ENCODE assay signal across 21 cellular contexts in the genomic region with DNA sequence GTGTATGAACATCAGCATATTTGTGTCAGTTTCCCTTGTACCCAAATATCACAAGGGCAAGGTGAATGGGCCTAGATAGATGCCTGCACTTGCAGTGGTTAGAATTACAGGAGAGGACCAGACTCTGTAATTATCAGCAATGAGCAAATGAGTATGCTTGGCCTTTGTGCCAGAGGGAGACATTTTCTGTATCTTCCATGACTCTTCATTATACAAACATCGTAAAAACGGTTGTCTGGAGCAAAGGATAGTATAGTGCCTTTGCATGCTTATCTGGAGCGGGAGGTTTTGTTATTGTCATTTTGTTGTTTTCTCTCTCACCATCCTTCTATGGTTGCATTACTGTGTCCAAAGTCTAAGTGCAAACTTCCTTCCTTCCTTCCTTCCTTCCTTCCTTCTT.
DNase-seq lines count a peak whose midpoint lies in the region; ATAC-seq and TF ChIP-seq lines count a peak whose summit lies in the region.
"Had no signal": no experiment of that assay in that cellular context is flagged by ENCODE, and none has a peak within 500 bp of the region (broad histone marks: within the 10 kb centered on the region; RNA-seq: fewer than 3 reads in every experiment).

No MANE protein-coding gene starts in this region.

- H4K20me1 ChIP-seq in PC-3 (ENCODE audit: low read length) (no peaks in the 10 kb centered on the region), SK-N-SH (ENCODE audit: insufficient read depth) (no peaks in the 10 kb centered on the region)
- H4K20me1 ChIP-seq: BLaER1 had no signal

- intact Hi-C loops in A673 (cut with micrococcal nuclease; ENCODE audit: unreplicated experiment) = no loop called here
- intact Hi-C loops in PC-3 (cut with micrococcal nuclease) = no loop called here

- no peaks in the 10 kb centered on the region for H3K79me2 ChIP-seq in PC-3 (ENCODE audit: low read length)
- no peaks in the 10 kb centered on the region for H3K79me2 ChIP-seq in SK-N-SH (ENCODE audit: insufficient read depth)

- H3K4me1 ChIP-seq in A673 (ENCODE audit: insufficient read depth, low read length, poor library complexity, severe bottlenecking) (no peaks in the 10 kb centered on the region), PC-3 (ENCODE audit: insufficient read depth, low read length) (peaks cover 7% of the 10 kb centered on the region; the same call in 1 of the 2 replicates), SK-N-SH (ENCODE audit: control insufficient read depth in 1 of 2, insufficient read depth in 2 of 2, low read depth in 1 of 2, low read length in 1 of 2) (no peaks in the 10 kb centered on the region)
- H3K4me1 ChIP-seq: A549, BE2C, BLaER1 had no signal

- TF ChIP-seq CTCF in A673 (conservative IDR thresholded peaks at IDR 0.05; ENCODE audit: low read depth, low read length) (no peak), PC-3 (conservative IDR thresholded peaks at IDR 0.05; ENCODE audit: low read depth, low read length) (no peak), SK-N-SH (IDR thresholded peaks at IDR 0.05) (no peak)

- no peak overlapping the region for H3K4me2 ChIP-seq in PC-3 (ENCODE audit: low read length)
- no peak overlapping the region for H3K4me2 ChIP-seq in SK-N-SH
- H3K4me2 ChIP-seq: A549, BLaER1 had no signal

- peak; percentile 98 for ATAC-seq in PC-3
- ATAC-seq: A549, GM12878 had no signal

- H3K36me3 ChIP-seq in A673 (ENCODE audit: insufficient read depth, low read length, poor library complexity, severe bottlenecking) (no peaks in the 10 kb centered on the region), PC-3 (ENCODE audit: low read depth, low read length) (no peaks in the 10 kb centered on the region), SK-N-SH (replicated peaks in 1 of 2; ENCODE audit: control insufficient read depth in 1 of 2, insufficient read depth in 2 of 2, low read length in 1 of 2) (no peaks in the 10 kb centered on the region)
- H3K36me3 ChIP-seq: BE2C, BLaER1 had no signal

- no peak for TF ChIP-seq EP300 in SK-N-SH (IDR thresholded peaks at IDR 0.05; ENCODE audit: borderline replicate concordance in 1 of 2, low read depth in 1 of 2, low read length in 1 of 2)

- WGBS in SK-N-SH (ENCODE audit: low lambda C conversion rate) = 80% methylated on average over 3 of the region's 3 CpGs

- DNase-seq in DMS53 (lab: John Stamatoyannopoulos, UW) (peak; percentile 2), DMS53 treated with DMSO at 0.1 percent for 48 hours (lab: John Stamatoyannopoulos, UW; ENCODE audit: unreplicated experiment) (no peak), A673 (ENCODE audit: low spot score) (peak; percentile 18), PC-3 (peak; percentile 74), SK-N-SH (no peak)
- DNase-seq: ACHN; BE2C; C1 segment of cervical spinal cord; CD4-positive, alpha-beta memory T cell; CD4-positive, CD25-positive, alpha-beta regulatory T cell; CD8-positive, alpha-beta memory T cell; DMS 273 treated with DMSO at 0.1 percent for 48 hours; DMS153; DMS79; DND-41; EL; GDM1 had no signal

- H3K9me3 ChIP-seq in A673 (ENCODE audit: low read depth, low read length, poor library complexity, severe bottlenecking) (no peaks in the 10 kb centered on the region), PC-3 (ENCODE audit: low read length) (no peaks in the 10 kb centered on the region), SK-N-SH (no peaks in the 10 kb centered on the region)
- H3K9me3 ChIP-seq: A549, BE2C, BLaER1 had no signal

- CTCF ChIA-PET in A673 (lab: Charles Lee) (interaction anchor here (0.8 kb wide), 1 partner anchor 772 kb away, joined by 5 read pairs; no protein-coding TSS in a partner anchor), PC-3 (lab: Charles Lee) (no interaction called here), SK-N-SH (lab: Yijun Ruan, JAX) (no interaction called here)

- BruUV-seq in A673 (replicated peaks; lab: Mats Ljungman, UMichigan) (no TSS peak), PC-3 (replicated peaks; lab: Mats Ljungman, UMichigan) (no TSS peak)

- POLR2A ChIA-PET in A673 (lab: Charles Lee; ENCODE audit: low non-redundant PET) (no interaction called here), PC-3 (lab: Charles Lee; ENCODE audit: unreplicated experiment) (no interaction called here), SK-N-SH (lab: Yijun Ruan, JAX) (no interaction called here)

- H2AFZ ChIP-seq in PC-3 (ENCODE audit: low read length) (no peak overlapping the region), SK-N-SH (ENCODE audit: low read depth) (no peak overlapping the region)

- no peak for TF ChIP-seq RAD21 in SK-N-SH (IDR thresholded peaks at IDR 0.05; ENCODE audit: low read length)

- H3K4me3 ChIP-seq in A673 (ENCODE audit: low read depth, low read length, poor library complexity, severe bottlenecking) (no peak overlapping the region), PC-3 (ENCODE audit: low read length) (no peak overlapping the region), SK-N-SH (ENCODE audit: low read depth in 2 of 2, low read length in 1 of 2) (no peak overlapping the region)
- H3K4me3 ChIP-seq: A549, BLaER1, GM12878 had no signal

- H3F3A ChIP-seq in PC-3 (ENCODE audit: low read length, unreplicated experiment) (no peaks in the 10 kb centered on the region), SK-N-SH (replicated peaks; ENCODE audit: insufficient read depth) (no peaks in the 10 kb centered on the region)

- H3K9ac ChIP-seq in PC-3 (ENCODE audit: low read length) = no peak overlapping the region
- H3K9ac ChIP-seq in SK-N-SH = no peak overlapping the region
- H3K9ac ChIP-seq: BLaER1 had no signal

- H3K27me3 ChIP-seq in A673 (replicated peaks; ENCODE audit: insufficient read depth, low read depth, low read length, poor library complexity) (no peaks in the 10 kb centered on the region), PC-3 (ENCODE audit: low read length) (no peaks in the 10 kb centered on the region), SK-N-SH (ENCODE audit: insufficient read depth) (no peaks in the 10 kb centered on the region)
- H3K27me3 ChIP-seq: BE2C, BLaER1 had no signal

- H3K9me2 ChIP-seq in PC-3 (replicated peaks; ENCODE audit: low read length) (no peaks in the 10 kb centered on the region), SK-N-SH (no peaks in the 10 kb centered on the region)

- H3K27ac ChIP-seq in A673 (ENCODE audit: low read depth, low read length, poor library complexity, severe bottlenecking) (no peak overlapping the region), PC-3 (ENCODE audit: low read length) (no peak overlapping the region), SK-N-SH (ENCODE audit: low read depth in 2 of 2, low read length in 1 of 2) (no peak overlapping the region)
- H3K27ac ChIP-seq: 22Rv1, A549, BLaER1 had no signal

TF ChIP-seq in SK-N-SH, 30 proteins besides CTCF, POLR2A, EP300 and RAD21:
- no peak for TF ChIP-seq PBX3 (IDR thresholded peaks at IDR 0.05)
- no peak for TF ChIP-seq RXRA (IDR thresholded peaks at IDR 0.05; ENCODE audit: borderline replicate concordance, low read depth)
- TF ChIP-seq TAF1 (IDR thresholded peaks at IDR 0.05; ENCODE audit: borderline replicate concordance, low read depth, low read length) = no peak
- no peak for TF ChIP-seq SIN3A (IDR thresholded peaks at IDR 0.05; ENCODE audit: borderline replicate concordance, low read depth, low read length)
- no peak for TF ChIP-seq RFX5 (IDR thresholded peaks at IDR 0.05; ENCODE audit: low read length)
- TF ChIP-seq, protein P1, sequence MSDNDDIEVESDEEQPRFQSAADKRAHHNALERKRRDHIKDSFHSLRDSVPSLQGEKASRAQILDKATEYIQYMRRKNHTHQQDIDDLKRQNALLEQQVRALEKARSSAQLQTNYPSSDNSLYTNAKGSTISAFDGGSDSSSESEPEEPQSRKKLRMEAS (IDR thresholded peaks at IDR 0.05; ENCODE audit: low read depth) = no peak
- no peak for TF ChIP-seq ZBTB33 (IDR thresholded peaks at IDR 0.05; ENCODE audit: borderline replicate concordance, low read depth)
- TF ChIP-seq NFIC (IDR thresholded peaks at IDR 0.05; ENCODE audit: borderline replicate concordance) = no peak
- no peak for TF ChIP-seq MEF2A (IDR thresholded peaks at IDR 0.05; ENCODE audit: borderline replicate concordance, low read depth)
- TF ChIP-seq GABPA (IDR thresholded peaks at IDR 0.05; ENCODE audit: low read depth) = no peak
- TF ChIP-seq FOXJ3 (CRISPR knock-in tag; IDR thresholded peaks at IDR 0.05) = no peak
- no peak for TF ChIP-seq YY1 (IDR thresholded peaks at IDR 0.05; ENCODE audit: low read depth)
- TF ChIP-seq CHD2 (IDR thresholded peaks at IDR 0.05; ENCODE audit: low read length, partially characterized antibody) = no peak
- TF ChIP-seq ELF1 (IDR thresholded peaks at IDR 0.05) = no peak
- TF ChIP-seq RCOR1 (IDR thresholded peaks at IDR 0.05; ENCODE audit: low read length) = no peak
- TF ChIP-seq FOXM1 (IDR thresholded peaks at IDR 0.05; ENCODE audit: low read depth) = no peak
- no peak for TF ChIP-seq SMC3 (IDR thresholded peaks at IDR 0.05; ENCODE audit: low read depth, low read length)
- TF ChIP-seq JUND (IDR thresholded peaks at IDR 0.05) = no peak
- TF ChIP-seq TCF12 (IDR thresholded peaks at IDR 0.05) = no peak
- no peak for TF ChIP-seq POLR2AphosphoS5 (IDR thresholded peaks at IDR 0.05; ENCODE audit: low read depth, low read length)

Comparison
In these comparisons a context has a peak if more than half of its experiments do, and no peak if none do; other contexts are left out.
1. DNase-seq: peak in DMS53 (single experiment), A673 (single experiment) and PC-3 (single experiment); none in DMS53 treated with DMSO at 0.1 percent for 48 hours (single experiment) and SK-N-SH (single experiment).